ENCODE assay signal across 16 cellular contexts in genomic region chr15:86691091-86691490, GRCh38.
DNase-seq lines count a peak whose midpoint lies in the region; ATAC-seq and TF ChIP-seq lines count a peak whose summit lies in the region.
"Had no signal": no experiment of that assay in that cellular context is flagged by ENCODE, and none has a peak within 500 bp of the region (broad histone marks: within the 10 kb centered on the region; RNA-seq: fewer than 3 reads in every experiment).

No MANE protein-coding gene starts in this region.

- H3K27me3 Mint-ChIP-seq in effector memory CD8-positive, alpha-beta T cell: peaks cover 9 to 28% of the 10 kb centered on the region in 2 donors
- H3K27me3 Mint-ChIP-seq: activated CD4-positive, alpha-beta memory T cell treated with anti-CD3 and anti-CD28 coated beads, Interleukin-2, amount 10 ng/mL, durations not matched to agents 7 days and 5 days; activated T-helper 17 cell treated with anti-CD3 and anti-CD28 coated beads, Interleukin-2, amount 50 U/mL, for 72 hours had no signal

- TF ChIP-seq CTCF in C4-2B (conservative IDR thresholded peaks at IDR 0.05) (peak; percentile 44), foreskin fibroblast (IDR thresholded peaks at IDR 0.05; ENCODE audit: low read depth, low read length) (no peak)

- no peak overlapping the region for H3K27ac Mint-ChIP-seq in effector memory CD8-positive, alpha-beta T cell
- H3K27ac Mint-ChIP-seq: activated CD4-positive, alpha-beta memory T cell treated with anti-CD3 and anti-CD28 coated beads, Interleukin-2, amount 10 ng/mL, durations not matched to agents 7 days and 5 days; activated T-helper 17 cell treated with anti-CD3 and anti-CD28 coated beads, Interleukin-2, amount 50 U/mL, for 72 hours had no signal

- peaks cover 4% of the 10 kb centered on the region for H3K36me3 Mint-ChIP-seq in effector memory CD8-positive, alpha-beta T cell (ENCODE audit: insufficient read depth)

- no peak overlapping the region for H3K27ac ChIP-seq in C4-2B
- H3K27ac ChIP-seq: ascending aorta, vagina had no signal

- no peaks in the 10 kb centered on the region for H3K4me1 Mint-ChIP-seq in effector memory CD8-positive, alpha-beta T cell (ENCODE audit: low read depth in 2 of 2)
- H3K4me1 Mint-ChIP-seq: activated CD4-positive, alpha-beta memory T cell treated with anti-CD3 and anti-CD28 coated beads, Interleukin-2, amount 10 ng/mL, durations not matched to agents 7 days and 5 days; activated T-helper 17 cell treated with anti-CD3 and anti-CD28 coated beads, Interleukin-2, amount 50 U/mL, for 72 hours had no signal

- peaks cover 0 to 2% of the 10 kb centered on the region in 2 donors for H3K9me3 Mint-ChIP-seq in effector memory CD8-positive, alpha-beta T cell
- H3K9me3 Mint-ChIP-seq: activated CD4-positive, alpha-beta memory T cell treated with anti-CD3 and anti-CD28 coated beads, Interleukin-2, amount 10 ng/mL, durations not matched to agents 7 days and 5 days had no signal

- H3K4me3 Mint-ChIP-seq in effector memory CD8-positive, alpha-beta T cell: no peak overlapping the region
- H3K4me3 Mint-ChIP-seq: activated CD4-positive, alpha-beta memory T cell treated with anti-CD3 and anti-CD28 coated beads, Interleukin-2, amount 10 ng/mL, durations not matched to agents 7 days and 5 days; activated T-helper 17 cell treated with anti-CD3 and anti-CD28 coated beads, Interleukin-2, amount 50 U/mL, for 72 hours had no signal

- ATAC-seq in HG02588 (IDR thresholded peaks at IDR 0.05; ENCODE audit: unreplicated experiment): no peak
- no peak for ATAC-seq in HG03280 (IDR thresholded peaks at IDR 0.05; ENCODE audit: unreplicated experiment)
- no peak for ATAC-seq in effector memory CD8-positive, alpha-beta T cell (replicated peaks)
- ATAC-seq: Right ventricle myocardium inferior had no signal

- H3K4me3 ChIP-seq in foreskin fibroblast (ENCODE audit: low read depth in 1 of 2, low read length in 2 of 2): no peak overlapping the region
- H3K4me3 ChIP-seq: ascending aorta, vagina had no signal

- peak; percentile 0 for DNase-seq in M059J (ENCODE audit: low read depth)
- peak; percentile 3 for DNase-seq in RPMI8226
- DNase-seq in left kidney (ENCODE audit: low read depth, low spot score): peak; percentile 26
- DNase-seq in foreskin fibroblast: no peak
- no peak for DNase-seq in effector memory CD8-positive, alpha-beta T cell
- DNase-seq: activated CD4-positive, alpha-beta memory T cell treated with anti-CD3 and anti-CD28 coated beads, Interleukin-2, amount 10 ng/mL, durations not matched to agents 7 days and 5 days; IMR-90; NCI-H2227 treated with DMSO at 0.1 percent for 48 hours; stimulated activated CD4-positive, alpha-beta T cell treated with anti-CD3 and anti-CD28 coated beads, Interleukin-4, amount 100 ng/mL, for 1 hour had no signal

Comparison
In these comparisons a context has a peak if more than half of its experiments do, and no peak if none do; other contexts are left out.
1. DNase-seq: peak in M059J (single experiment), RPMI8226 (single experiment) and left kidney (single experiment); none in foreskin fibroblast (0 of 2) and effector memory CD8-positive, alpha-beta T cell (0 of 3).